ENCODE assay signal across 29 cellular contexts in the genomic region with DNA sequence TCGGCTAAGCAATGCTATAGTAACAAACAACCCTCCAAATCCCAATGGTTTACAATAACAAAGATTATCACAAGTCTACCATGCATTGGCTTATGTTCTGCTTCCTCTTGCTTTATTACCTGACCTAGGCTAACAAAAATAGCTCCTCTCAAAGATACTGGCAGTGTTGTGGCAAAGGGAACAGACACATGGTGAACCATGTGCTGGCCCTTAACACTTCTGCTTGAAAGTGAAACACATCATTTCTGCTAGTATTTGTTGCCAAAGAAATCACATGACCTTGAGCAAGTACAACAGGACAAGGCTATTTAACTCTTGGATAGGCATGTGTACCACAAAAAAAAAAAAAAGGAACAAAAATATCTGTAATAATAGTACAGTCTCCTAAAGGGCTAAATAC.
DNase-seq lines count a peak whose midpoint lies in the region; ATAC-seq, FAIRE-seq and TF ChIP-seq lines count a peak whose summit lies in the region.
"Had no signal": no experiment of that assay in that cellular context is flagged by ENCODE, and none has a peak within 500 bp of the region (broad histone marks: within the 10 kb centered on the region; RNA-seq: fewer than 3 reads in every experiment).

No MANE protein-coding gene starts in this region.

- H3K4me3 Mint-ChIP-seq in activated CD4-positive, alpha-beta memory T cell treated with anti-CD3 and anti-CD28 coated beads, Interleukin-2, amount 10 ng/mL, durations not matched to agents 7 days and 5 days = no peak overlapping the region
- H3K4me3 Mint-ChIP-seq: CD4-positive, alpha-beta memory T cell; HFFc6 had no signal

- no peaks in the 10 kb centered on the region for H3K79me2 ChIP-seq in MM.1S (ENCODE audit: low read length)

- CTCF ChIA-PET in activated CD4-positive, alpha-beta memory T cell treated with anti-CD3 and anti-CD28 coated beads, Interleukin-2, amount 10 ng/mL, durations not matched to agents 7 days and 5 days (lab: Charles Lee) = no interaction called here

- H3K4me1 ChIP-seq in MM.1S (ENCODE audit: low read length) (0 out of 2 replicates have a peak, but pooled peaks cover 7% of the 10 kb centered on the region), esophagus muscularis mucosa (peaks cover 0 to 25% (median 16%) of the 10 kb centered on the region in 4 donors), small intestine (ENCODE audit: control insufficient read depth in 2 of 2, insufficient read depth in 1 of 2, low read depth in 1 of 2, low read length in 1 of 2) (no peaks in the 10 kb centered on the region)
- H3K4me1 ChIP-seq: A549, HAP-1, SJSA1 had no signal

- intact Hi-C loops in esophagus muscularis mucosa (cut with DNase I) = no loop called here

- no peak overlapping the region for H3K27ac ChIP-seq in MM.1S (ENCODE audit: low read length)
- peak overlapping the region; percentile 36 to 69 (median 56) for H3K27ac ChIP-seq in esophagus muscularis mucosa (replicated peaks in 1 of 4)
- no peak overlapping the region for H3K27ac ChIP-seq in small intestine (ENCODE audit: low read depth in 1 of 2, low read length in 1 of 2)
- H3K27ac ChIP-seq: A549, SJSA1 had no signal

- no peak overlapping the region for H3K9ac ChIP-seq in MM.1S (ENCODE audit: low read length)

- no peaks in the 10 kb centered on the region for H3K4me1 Mint-ChIP-seq in activated CD4-positive, alpha-beta memory T cell treated with anti-CD3 and anti-CD28 coated beads, Interleukin-2, amount 10 ng/mL, durations not matched to agents 7 days and 5 days
- H3K4me1 Mint-ChIP-seq: CD4-positive, alpha-beta memory T cell had no signal

- POLR2A ChIA-PET in activated CD4-positive, alpha-beta memory T cell treated with anti-CD3 and anti-CD28 coated beads, Interleukin-2, amount 10 ng/mL, durations not matched to agents 7 days and 5 days (lab: Charles Lee) = no interaction called here

- peaks cover 3% of the 10 kb centered on the region for H3K9me3 Mint-ChIP-seq in activated CD4-positive, alpha-beta memory T cell treated with anti-CD3 and anti-CD28 coated beads, Interleukin-2, amount 10 ng/mL, durations not matched to agents 7 days and 5 days

- no peaks in the 10 kb centered on the region for H4K20me1 ChIP-seq in MM.1S (ENCODE audit: insufficient read depth, low read length)

- no peak for TF ChIP-seq EP300 in esophagus muscularis mucosa (IDR thresholded peaks at IDR 0.05)

- no peaks in the 10 kb centered on the region for H3K36me3 Mint-ChIP-seq in activated CD4-positive, alpha-beta memory T cell treated with anti-CD3 and anti-CD28 coated beads, Interleukin-2, amount 10 ng/mL, durations not matched to agents 7 days and 5 days (ENCODE audit: low read depth)
- H3K36me3 Mint-ChIP-seq: CD4-positive, alpha-beta memory T cell had no signal

- no peaks in the 10 kb centered on the region for H3K9me2 ChIP-seq in MM.1S (replicated peaks; ENCODE audit: insufficient read depth, low read length)

- TF ChIP-seq POLR2A in esophagus muscularis mucosa (IDR thresholded peaks at IDR 0.05; ENCODE audit: low read depth) = no peak

- H3K27me3 ChIP-seq in MM.1S (replicated peaks; ENCODE audit: insufficient read depth, low read length) = no peaks in the 10 kb centered on the region
- no peaks in the 10 kb centered on the region for H3K27me3 ChIP-seq in esophagus muscularis mucosa
- no peaks in the 10 kb centered on the region for H3K27me3 ChIP-seq in small intestine (ENCODE audit: control insufficient read depth in 2 of 2, insufficient read depth in 2 of 2, low read length in 2 of 2)
- H3K27me3 ChIP-seq: MG63, SJSA1 had no signal

- ATAC-seq in GM18867 (IDR thresholded peaks at IDR 0.05; ENCODE audit: unreplicated experiment) = peak; percentile 51
- ATAC-seq: A549, PC-3, Right ventricle myocardium inferior had no signal

- no peak overlapping the region for H3K27ac Mint-ChIP-seq in activated CD4-positive, alpha-beta memory T cell treated with anti-CD3 and anti-CD28 coated beads, Interleukin-2, amount 10 ng/mL, durations not matched to agents 7 days and 5 days
- H3K27ac Mint-ChIP-seq: CD4-positive, alpha-beta memory T cell; HFFc6 had no signal

- H3K4me2 ChIP-seq in MM.1S (ENCODE audit: low read depth, low read length) = no peak overlapping the region
- H3K4me2 ChIP-seq: A549 had no signal

- H3F3A ChIP-seq in MM.1S (ENCODE audit: insufficient read depth, low read length) = no peaks in the 10 kb centered on the region

- TF ChIP-seq CTCF in MM.1S (IDR thresholded peaks at IDR 0.05; ENCODE audit: low read length) (no peak), esophagus muscularis mucosa (IDR thresholded peaks at IDR 0.05) (no peak)

- H3K9me3 ChIP-seq in MM.1S (replicated peaks; ENCODE audit: insufficient read depth, low read length) = no peaks in the 10 kb centered on the region
- no peaks in the 10 kb centered on the region for H3K9me3 ChIP-seq in esophagus muscularis mucosa
- H3K9me3 ChIP-seq in small intestine (ENCODE audit: control insufficient read depth, low read depth) = no peaks in the 10 kb centered on the region
- H3K9me3 ChIP-seq: A549, HAP-1, MG63, SJSA1 had no signal

- DNase-seq in MM.1S (peak; percentile 24), esophagus muscularis mucosa (ENCODE audit: extremely low spot score) (no peak), small intestine (peak; percentile 6), GM19239 (ENCODE audit: insufficient read length, low spot score) (no peak), mesenteric fat pad (ENCODE audit: low spot score) (no peak)
- DNase-seq in activated CD4-positive, alpha-beta memory T cell treated with anti-CD3 and anti-CD28 coated beads, Interleukin-2, amount 10 ng/mL, durations not matched to agents 7 days and 5 days = no peak
- DNase-seq: AML-193; C1 segment of cervical spinal cord; CD4-positive, alpha-beta memory T cell; COR-L47; GOT3; HFFc6; IMR-90; KG1; MG63; NCI-H1092 treated with DMSO at 0.1 percent for 48 hours; NCI-H1436; NCI-H187; NCI-H2107; NCI-H446; NCI-H524 treated with DMSO at 0.1 percent for 48 hours; NCI-H774; NK-92 treated with Interleukin-12 subunit alpha and Interleukin-12 subunit beta, amount 100 ng/mL, for 24 hours; PC-3 had no signal

- no peaks in the 10 kb centered on the region for H3K36me3 ChIP-seq in MM.1S (replicated peaks; ENCODE audit: insufficient read depth, low read length)
- H3K36me3 ChIP-seq in esophagus muscularis mucosa = no peaks in the 10 kb centered on the region
- no peaks in the 10 kb centered on the region for H3K36me3 ChIP-seq in small intestine (ENCODE audit: control insufficient read depth in 2 of 2, insufficient read depth in 2 of 2, low read length in 2 of 2)
- H3K36me3 ChIP-seq: HAP-1, MG63, SJSA1 had no signal

- no peak for FAIRE-seq in small intestine (lab: Jason Lieb, UNC)
- FAIRE-seq in GM19239 (lab: Jason Lieb, UNC) = no peak
- FAIRE-seq: A549 had no signal

- 24% methylated on average over 1 of the region's 1 CpG for WGBS in esophagus muscularis mucosa
- WGBS in small intestine, 3 donors = 50 to 100% (median 87%) methylated on average over 1 of the region's 1 CpG

- no peaks in the 10 kb centered on the region for H3K27me3 Mint-ChIP-seq in activated CD4-positive, alpha-beta memory T cell treated with anti-CD3 and anti-CD28 coated beads, Interleukin-2, amount 10 ng/mL, durations not matched to agents 7 days and 5 days
- H3K27me3 Mint-ChIP-seq: CD4-positive, alpha-beta memory T cell had no signal

- H3K4me3 ChIP-seq in MM.1S (ENCODE audit: low read length) (no peak overlapping the region), esophagus muscularis mucosa (no peak overlapping the region), small intestine (ENCODE audit: low read depth in 1 of 2, low read length in 2 of 2) (no peak overlapping the region)
- H3K4me3 ChIP-seq: A549, HAP-1, MG63, SJSA1 had no signal

- no peak overlapping the region for H2AFZ ChIP-seq in MM.1S (ENCODE audit: low read length)

Comparison
In these comparisons a context has a peak if more than half of its experiments do, and no peak if none do; other contexts are left out.
1. DNase-seq: peak in MM.1S (single experiment) and small intestine (single experiment); none in esophagus muscularis mucosa (single experiment), GM19239 (single experiment), mesenteric fat pad (single experiment) and activated CD4-positive, alpha-beta memory T cell treated with anti-CD3 and anti-CD28 coated beads, Interleukin-2, amount 10 ng/mL, durations not matched to agents 7 days and 5 days (single experiment).
2. H3K27ac ChIP-seq: peak in esophagus muscularis mucosa (4 of 4); none in MM.1S (single experiment) and small intestine (0 of 2).